Comparison of ENCODE assay signal across 1 cellular context in the genomic region with DNA sequence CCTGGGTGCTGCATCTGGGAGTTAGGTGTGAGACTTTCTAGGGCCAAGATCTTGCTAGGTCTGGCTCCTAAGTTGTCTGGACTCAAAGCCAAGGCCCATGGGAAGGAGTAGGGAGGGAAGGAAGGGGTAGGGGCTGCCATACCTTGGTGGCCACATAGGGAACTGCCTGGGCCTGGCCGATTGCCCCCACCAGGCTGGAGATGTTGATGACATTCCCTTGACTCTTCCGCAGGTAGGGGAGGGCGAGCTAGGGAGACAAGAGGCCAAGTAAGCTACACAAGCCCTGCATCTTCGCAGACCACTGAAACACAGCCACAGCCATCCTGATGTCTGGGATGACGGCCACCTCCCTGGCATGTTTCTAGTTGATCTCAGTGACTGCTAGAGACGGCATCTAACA.
TF ChIP-seq lines count a peak whose summit lies in the region.

No MANE protein-coding gene starts in this region.

TF ChIP-seq in IMR-90, 13 proteins besides CTCF, POLR2A, EP300 and RAD21:
- TF ChIP-seq RFX5 (IDR thresholded peaks at IDR 0.05; ENCODE audit: low read depth, low read length) (no peak), NFE2L2 (IDR thresholded peaks at IDR 0.05; ENCODE audit: low read depth, low read length) (no peak), CHD1 (IDR thresholded peaks at IDR 0.05; ENCODE audit: low read depth, low read length) (no peak), MAFK (IDR thresholded peaks at IDR 0.05; ENCODE audit: low read depth, low read length) (no peak), FOS (IDR thresholded peaks at IDR 0.05; ENCODE audit: low read depth, low read length) (no peak), SMC3 (IDR thresholded peaks at IDR 0.05; ENCODE audit: low read depth, low read length) (no peak), BHLHE40 (IDR thresholded peaks at IDR 0.05; ENCODE audit: low read depth, low read length) (no peak)
- TF ChIP-seq, protein P1, sequence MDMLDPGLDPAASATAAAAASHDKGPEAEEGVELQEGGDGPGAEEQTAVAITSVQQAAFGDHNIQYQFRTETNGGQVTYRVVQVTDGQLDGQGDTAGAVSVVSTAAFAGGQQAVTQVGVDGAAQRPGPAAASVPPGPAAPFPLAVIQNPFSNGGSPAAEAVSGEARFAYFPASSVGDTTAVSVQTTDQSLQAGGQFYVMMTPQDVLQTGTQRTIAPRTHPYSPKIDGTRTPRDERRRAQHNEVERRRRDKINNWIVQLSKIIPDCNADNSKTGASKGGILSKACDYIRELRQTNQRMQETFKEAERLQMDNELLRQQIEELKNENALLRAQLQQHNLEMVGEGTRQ (IDR thresholded peaks at IDR 0.05; ENCODE audit: low read depth, low read length) = no peak
TF ChIP-seq in IMR-90: peak in this region for 0.
